In genomic region chr7:76300210-76300731, GRCh38 we compare ENCODE assay signal across 9 cellular contexts. TPM values are rescaled to one million over a fixed set of nuclear protein-coding genes. Genes with fewer than 3 reads are reported as not detected.
DNase-seq lines count a peak whose midpoint lies in the region; ATAC-seq and TF ChIP-seq lines count a peak whose summit lies in the region.
"Had no signal": no experiment of that assay in that cellular context is flagged by ENCODE, and none has a peak within 500 bp of the region (broad histone marks: within the 10 kb centered on the region; RNA-seq: fewer than 3 reads in every experiment).

No MANE protein-coding gene starts in this region.

- POLR2A ChIA-PET in HEK293 (lab: Yijun Ruan, JAX) = no interaction called here

- H3K27me3 ChIP-seq in SJCRH30 = 0 out of 2 replicates have a peak, but pooled peaks cover 4% of the 10 kb centered on the region
- H3K27me3 ChIP-seq in fibroblast of lung (ENCODE audit: control insufficient read depth, insufficient read depth, low read length) = no peaks in the 10 kb centered on the region

- ATAC-seq in GM19397 (IDR thresholded peaks at IDR 0.05; ENCODE audit: unreplicated experiment) = no peak

- H3K9me3 ChIP-seq in HEK293 (ENCODE audit: control insufficient read depth, insufficient read depth, low read depth, low read length) (no peaks in the 10 kb centered on the region), SJCRH30 (replicated peaks) (no peaks in the 10 kb centered on the region), fibroblast of lung (ENCODE audit: control insufficient read depth, insufficient read depth, low read depth, low read length) (no peaks in the 10 kb centered on the region)

- no peaks in the 10 kb centered on the region for H3K36me3 ChIP-seq in HEK293 (ENCODE audit: control insufficient read depth in 2 of 2, insufficient read depth in 1 of 2, low read length in 2 of 2)
- peaks cover 4% of the 10 kb centered on the region; the same call in 1 of the 2 replicates for H3K36me3 ChIP-seq in SJCRH30
- H3K36me3 ChIP-seq in fibroblast of lung (ENCODE audit: control insufficient read depth, insufficient read depth, low read length) = peaks cover 3% of the 10 kb centered on the region

- no peak overlapping the region for H3K4me3 ChIP-seq in HEK293 (ENCODE audit: low read depth, low read length)
- no peak overlapping the region for H3K4me3 ChIP-seq in SJCRH30
- H3K4me3 ChIP-seq in fibroblast of lung (replicated peaks in 1 of 4; ENCODE audit: control extremely low read depth in 1 of 4, insufficient read depth in 1 of 4, low read depth in 3 of 4, low read length in 4 of 4) = no peak overlapping the region
- no peak overlapping the region for H3K4me3 ChIP-seq in skeletal muscle cell (ENCODE audit: low read depth, low read length)

- no peak overlapping the region for H3K27ac ChIP-seq in HEK293 (ENCODE audit: extremely low read depth, low read depth, low read length)
- H3K27ac ChIP-seq in SJCRH30 = no peak overlapping the region
- no peak overlapping the region for H3K27ac ChIP-seq in fibroblast of lung (ENCODE audit: insufficient read depth, low read length)

- H3K4me1 ChIP-seq in HEK293 (ENCODE audit: control insufficient read depth, insufficient read depth, low read length) (no peaks in the 10 kb centered on the region), SJCRH30 (peaks cover 15% of the 10 kb centered on the region), fibroblast of lung (ENCODE audit: control insufficient read depth, extremely low read depth, insufficient read depth, low read length) (peaks cover 13% of the 10 kb centered on the region)

- H3K79me2 ChIP-seq in fibroblast of lung (ENCODE audit: control insufficient read depth, insufficient read depth, low read length) = peaks cover 12% of the 10 kb centered on the region

- no peak overlapping the region for H3K4me2 ChIP-seq in fibroblast of lung (ENCODE audit: extremely low read depth, insufficient read depth, low read length)

- no peak overlapping the region for H3K9ac ChIP-seq in fibroblast of lung (ENCODE audit: insufficient read depth, low read length)

- DNase-seq in SJCRH30 = peak; percentile 54
- DNase-seq in fibroblast of lung (ENCODE audit: low read depth in 2 of 2) = peak; percentile 62 to 89
- peak; percentile 65 for DNase-seq in skeletal muscle cell (ENCODE audit: low read depth)
- no peak for DNase-seq in effector CD8-positive, alpha-beta T cell (lab: John Stamatoyannopoulos, UW)
- no peak for DNase-seq in NCI-H82 (lab: John Stamatoyannopoulos, UW)
- DNase-seq in superior temporal gyrus (ENCODE audit: extremely low spot score) = no peak
- DNase-seq: activated effector memory CD4-positive, alpha-beta T cell treated with anti-CD3 and anti-CD28 coated beads, Interleukin-2, amount 50 U/mL, for 16 hours had no signal

- H2AFZ ChIP-seq in fibroblast of lung (ENCODE audit: low read length) = no peak overlapping the region

- TF ChIP-seq CTCF in HEK293 (tag by site-specific recombination; IDR thresholded peaks at IDR 0.05) (no peak), fibroblast of lung (conservative IDR thresholded peaks at IDR 0.05 in 1 of 2, IDR thresholded peaks at IDR 0.05 in 1 of 2; ENCODE audit: low read depth in 1 of 2, low read length in 2 of 2) (no peak)

- CTCF ChIA-PET in HEK293 (lab: Yijun Ruan, JAX) = no interaction called here

- H4K20me1 ChIP-seq in fibroblast of lung (ENCODE audit: control insufficient read depth, extremely low read depth, insufficient read depth, low read length) = no peaks in the 10 kb centered on the region

TF ChIP-seq in HEK293, 187 proteins besides CTCF, POLR2A, EP300 and RAD21 (continues in another document):
- TF ChIP-seq ZNF157 (tag by site-specific recombination; IDR thresholded peaks at IDR 0.05) = no peak
- no peak for TF ChIP-seq SCRT1 (tag by site-specific recombination; IDR thresholded peaks at IDR 0.05; ENCODE audit: borderline replicate concordance)
- no peak for TF ChIP-seq ZNF544 (tag by site-specific recombination; IDR thresholded peaks at IDR 0.05)
- TF ChIP-seq ZNF596 (tag by site-specific recombination; IDR thresholded peaks at IDR 0.05) = no peak
- 0 out of 2 replicates have a peak, but pooled peaks have one; percentile 19 for TF ChIP-seq SP3 (tag by site-specific recombination; IDR thresholded peaks at IDR 0.05)
- TF ChIP-seq ZNF423 (tag by site-specific recombination; IDR thresholded peaks at IDR 0.05) = no peak
- no peak for TF ChIP-seq ZFHX2 (tag by site-specific recombination; conservative IDR thresholded peaks at IDR 0.05)
- no peak for TF ChIP-seq ZNF654 (tag by site-specific recombination; IDR thresholded peaks at IDR 0.05; ENCODE audit: low read depth)
- no peak for TF ChIP-seq ZNF398 (tag by site-specific recombination; IDR thresholded peaks at IDR 0.05)
- TF ChIP-seq ZNF777 (tag by site-specific recombination; IDR thresholded peaks at IDR 0.05; ENCODE audit: borderline replicate concordance) = no peak
- TF ChIP-seq ZNF514 (tag by site-specific recombination; IDR thresholded peaks at IDR 0.05) = no peak
- no peak for TF ChIP-seq ZNF558 (tag by site-specific recombination; IDR thresholded peaks at IDR 0.05)
- TF ChIP-seq MYNN (tag by site-specific recombination; IDR thresholded peaks at IDR 0.05; ENCODE audit: borderline replicate concordance) = no peak
- TF ChIP-seq HOXD13 (CRISPR knock-in tag; IDR thresholded peaks at IDR 0.05; ENCODE audit: borderline replicate concordance) = no peak
- no peak for TF ChIP-seq PRDM1 (tag by site-specific recombination; IDR thresholded peaks at IDR 0.05)
- no peak for TF ChIP-seq ZBTB1 (tag by site-specific recombination; IDR thresholded peaks at IDR 0.05)
- no peak for TF ChIP-seq ZSCAN16 (tag by site-specific recombination; IDR thresholded peaks at IDR 0.05)
- no peak for TF ChIP-seq ZNF707 (tag by site-specific recombination; IDR thresholded peaks at IDR 0.05)
- no peak for TF ChIP-seq ZSCAN4 (tag by site-specific recombination; IDR thresholded peaks at IDR 0.05)
- no peak for TF ChIP-seq ZNF112 (tag by site-specific recombination; IDR thresholded peaks at IDR 0.05)
- TF ChIP-seq ZNF138 (tag by site-specific recombination; IDR thresholded peaks at IDR 0.05; ENCODE audit: borderline replicate concordance) = no peak
- TF ChIP-seq ZNF623 (tag by site-specific recombination; IDR thresholded peaks at IDR 0.05) = no peak
- TF ChIP-seq ZBTB20 (tag by site-specific recombination; IDR thresholded peaks at IDR 0.05) = no peak
- no peak for TF ChIP-seq ZBTB44 (tag by site-specific recombination; IDR thresholded peaks at IDR 0.05)
- no peak for TF ChIP-seq ZNF585B (tag by site-specific recombination; IDR thresholded peaks at IDR 0.05)
- TF ChIP-seq HOXC10 (CRISPR knock-in tag; IDR thresholded peaks at IDR 0.05) = no peak
- no peak for TF ChIP-seq ZNF350 (tag by site-specific recombination; IDR thresholded peaks at IDR 0.05)

RNA-seq across cellular contexts. Expression of gene HSPB1, which starts 2.2 kb away (rescaled TPM):
- total RNA-seq in SJCRH30 (2014; rRNA removed; shearing (Covaris generic)) = 116 and 118 TPM in 2 replicates
- 36.2 and 70.0 TPM in 2 replicates for total RNA-seq in fibroblast of lung
- 234 and 235 TPM in 2 replicates for polyA plus RNA-seq in fibroblast of lung
- polyA plus RNA-seq in fibroblast of lung (2012) = 950 and 998 TPM in 2 replicates
- polyA minus RNA-seq in fibroblast of lung (ENCODE audit: low replicate concordance) = 199 and 349 TPM in 2 replicates

RNA-seq across cellular contexts. Expression of gene YWHAG, which starts 58.5 kb away (rescaled TPM):
- total RNA-seq in SJCRH30 (2014; rRNA removed; shearing (Covaris generic)) = 180 and 190 TPM in 2 replicates
- total RNA-seq in fibroblast of lung = 54.2 and 68.4 TPM in 2 replicates
- 80.4 and 85.7 TPM in 2 replicates for polyA plus RNA-seq in fibroblast of lung
- 130 and 136 TPM in 2 replicates for polyA plus RNA-seq in fibroblast of lung (2012)
- polyA minus RNA-seq in fibroblast of lung (ENCODE audit: low replicate concordance) = 46.5 and 52.8 TPM in 2 replicates

Comparison
In these comparisons a context has a peak if more than half of its experiments do, and no peak if none do; other contexts are left out.
1. DNase-seq: peak in SJCRH30 (2 of 2), fibroblast of lung (2 of 2) and skeletal muscle cell (single experiment); none in effector CD8-positive, alpha-beta T cell (single experiment), NCI-H82 (single experiment) and superior temporal gyrus (single experiment).